ENCODE assay signal across 18 cellular contexts in genomic region chr4:185726931-185727330, GRCh38.
DNase-seq lines count a peak whose midpoint lies in the region; ATAC-seq and TF ChIP-seq lines count a peak whose summit lies in the region.
"Had no signal": no experiment of that assay in that cellular context is flagged by ENCODE, and none has a peak within 500 bp of the region (broad histone marks: within the 10 kb centered on the region; RNA-seq: fewer than 3 reads in every experiment).

No MANE protein-coding gene starts in this region.

- H3K9me2 ChIP-seq in GM23248 (ENCODE audit: insufficient read depth), result no peaks in the 10 kb centered on the region
- no peaks in the 10 kb centered on the region for H3K9me2 ChIP-seq in OCI-LY7 (ENCODE audit: insufficient read depth, low read length)

- intact Hi-C loops in sciatic nerve (cut with DNase I), result no loop called here
- intact Hi-C loops in posterior vena cava (cut with DNase I), result no loop called here
- intact Hi-C loops in OCI-LY7 (cut with micrococcal nuclease; ENCODE audit: unreplicated experiment), result no loop called here

- POLR2A ChIA-PET in OCI-LY7 (lab: Charles Lee), result interaction anchor here (0.7 to 1.0 kb wide), 3 partner anchors 8 to 824 kb away, joined by 3 read pairs; no protein-coding TSS in a partner anchor

- H3K9ac ChIP-seq in GM23248, result no peak overlapping the region

- WGBS in GM23248 (ENCODE audit: low coverage in 1 of 2, low lambda C conversion rate in 2 of 2, missing lambda C conversion rate in 2 of 2), 2 experiments, result 16 to 17% methylated on average over 8 of the region's 8 CpGs

- CTCF ChIA-PET in OCI-LY7 (lab: Charles Lee; ENCODE audit: unreplicated experiment), result no interaction called here

- H3K9me3 ChIP-seq in GM23248 (ENCODE audit: low read depth) (no peaks in the 10 kb centered on the region), OCI-LY7 (ENCODE audit: low read length) (no peaks in the 10 kb centered on the region)
- H3K9me3 ChIP-seq: breast epithelium, lower lobe of right lung had no signal

- H2AFZ ChIP-seq in GM23248 (no peak overlapping the region), OCI-LY7 (ENCODE audit: low read length) (no peak overlapping the region)

- H3K79me2 ChIP-seq in GM23248 (ENCODE audit: insufficient read depth) (no peaks in the 10 kb centered on the region), OCI-LY7 (ENCODE audit: insufficient read depth, low read depth, low read length) (no peaks in the 10 kb centered on the region)

- no peaks in the 10 kb centered on the region for H3F3A ChIP-seq in GM23248 (ENCODE audit: insufficient read depth)

- ATAC-seq in sciatic nerve (peak; percentile 6), HG03108 (IDR thresholded peaks at IDR 0.05; ENCODE audit: unreplicated experiment) (no peak)
- ATAC-seq: activated CD4-positive, CD25-positive, alpha-beta regulatory T cell treated with anti-CD3 and anti-CD28 coated beads, Interleukin-2, amount 50 U/mL, for 24 hours; lower lobe of right lung; natural killer cell had no signal

- H3K4me1 ChIP-seq in GM23248 (ENCODE audit: insufficient read depth) (no peaks in the 10 kb centered on the region), OCI-LY7 (ENCODE audit: insufficient read depth, low read length, poor library complexity, severe bottlenecking) (peaks cover 32% of the 10 kb centered on the region)

- BruUV-seq in OCI-LY7 (replicated peaks; lab: Mats Ljungman, UMichigan), result no TSS peak

- H3K4me2 ChIP-seq in GM23248 (ENCODE audit: unreplicated experiment) (no peak overlapping the region), OCI-LY7 (ENCODE audit: low read length) (no peak overlapping the region)

- H3K36me3 ChIP-seq in GM23248 (ENCODE audit: low read depth) (no peaks in the 10 kb centered on the region), OCI-LY7 (ENCODE audit: insufficient read depth, low read length) (no peaks in the 10 kb centered on the region)
- H3K36me3 ChIP-seq: breast epithelium, lower lobe of right lung had no signal

- H3K27ac ChIP-seq in GM23248 (no peak overlapping the region), OCI-LY7 (ENCODE audit: low read depth, low read length, poor library complexity, severe bottlenecking) (no peak overlapping the region)
- H3K27ac ChIP-seq: breast epithelium, C4-2B, lower lobe of right lung had no signal

- H3K4me3 ChIP-seq in GM23248 (no peak overlapping the region), fibroblast of mammary gland (ENCODE audit: control insufficient read depth, low read depth, low read length) (no peak overlapping the region), OCI-LY7 (ENCODE audit: low read depth, low read length, poor library complexity, severe bottlenecking) (no peak overlapping the region)
- H3K4me3 ChIP-seq: breast epithelium, lower lobe of right lung had no signal

- H4K20me1 ChIP-seq in GM23248 (ENCODE audit: insufficient read depth) (no peaks in the 10 kb centered on the region), OCI-LY7 (ENCODE audit: insufficient read depth, low read length) (no peaks in the 10 kb centered on the region)

- H3K27me3 ChIP-seq in GM23248 (replicated peaks; ENCODE audit: insufficient read depth), result 0 out of 2 replicates have a peak, but pooled peaks cover 18% of the 10 kb centered on the region
- H3K27me3 ChIP-seq: breast epithelium had no signal

- in situ Hi-C loops in GM23248 (cut with MboI), result no loop called here

- TF ChIP-seq CTCF in fibroblast of mammary gland (conservative IDR thresholded peaks at IDR 0.05; ENCODE audit: control insufficient read depth, insufficient read depth, low read depth, low read length) (no peak), OCI-LY7 (conservative IDR thresholded peaks at IDR 0.05; ENCODE audit: low read length) (no peak)

- DNase-seq in GM23248, result peak; percentile 39
- DNase-seq in RPMI7951 (ENCODE audit: low read depth), result peak; percentile 25
- peak; percentile 70 for DNase-seq in fibroblast of mammary gland (ENCODE audit: low read depth)
- no peak for DNase-seq in sciatic nerve (ENCODE audit: low spot score)
- DNase-seq in posterior vena cava (ENCODE audit: low spot score), result no peak
- no peak for DNase-seq in OCI-LY7 (ENCODE audit: low spot score)
- DNase-seq: activated CD8-positive, alpha-beta memory T cell treated with anti-CD3 and anti-CD28 coated beads, Interleukin-2, amount 50 U/mL, for 48 hours; foreskin fibroblast; lower lobe of right lung; MM.1S; natural killer cell; SIG-M5; stimulated activated CD4-positive, alpha-beta T cell treated with anti-CD3 and anti-CD28 coated beads, Interleukin-2, amount 100 ng/mL, for 24 hours; T-helper 2 cell had no signal

Comparison
In these comparisons a context has a peak if more than half of its experiments do, and no peak if none do; other contexts are left out.
1. DNase-seq: peak in GM23248 (single experiment), RPMI7951 (single experiment) and fibroblast of mammary gland (single experiment); none in sciatic nerve (single experiment), posterior vena cava (single experiment) and OCI-LY7 (single experiment).